In the genomic region with DNA sequence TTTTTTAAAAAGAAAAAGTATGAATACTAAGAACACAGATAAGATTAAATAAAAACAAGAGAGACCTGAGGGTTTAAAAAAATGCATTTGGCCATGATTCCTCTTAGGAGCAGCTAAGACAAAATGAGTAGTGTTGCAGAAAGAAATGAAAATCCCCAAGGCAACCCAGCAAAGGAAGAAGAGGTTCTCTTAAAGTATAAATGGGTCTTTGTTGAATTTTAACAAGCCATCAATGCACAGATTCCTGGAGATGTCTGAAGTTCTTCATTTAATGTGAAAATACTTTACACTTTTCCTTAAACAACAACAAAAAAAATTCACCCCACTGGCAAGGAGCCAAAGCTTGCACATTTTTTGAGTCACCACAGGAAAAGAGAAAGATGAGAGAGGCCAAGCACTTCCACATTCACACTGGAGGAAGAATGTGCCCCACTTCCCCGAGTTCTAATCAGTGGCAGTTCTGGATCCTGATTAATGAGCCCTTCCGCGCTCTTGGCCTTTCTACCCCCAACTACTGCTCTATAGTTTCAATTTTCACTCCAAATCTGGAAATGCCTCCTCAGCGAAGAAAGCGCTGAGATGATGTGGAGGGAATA, we compare ENCODE assay signal across 18 cellular contexts.
A peak's percentile ranks its signal among the peaks of the same experiment; 100 is the strongest.
DNase-seq lines count a peak whose midpoint lies in the region; ATAC-seq and TF ChIP-seq lines count a peak whose summit lies in the region.
"Had no signal": no experiment of that assay in that cellular context is flagged by ENCODE, and none has a peak within 500 bp of the region (broad histone marks: within the 10 kb centered on the region; RNA-seq: fewer than 3 reads in every experiment).

No MANE protein-coding gene starts in this region.

- 43 to 48% (median 44%) methylated on average over 5 of the region's 5 CpGs for WGBS in psoas muscle, 3 donors

- no peak overlapping the region for H3K4me3 ChIP-seq in psoas muscle
- H3K4me3 ChIP-seq: BLaER1, SJCRH30 had no signal

- H3K4me1 Mint-ChIP-seq in chondrocyte (ENCODE audit: low read depth), result peaks cover 13% of the 10 kb centered on the region
- H3K4me1 Mint-ChIP-seq: stimulated activated effector memory CD8-positive, alpha-beta T cell treated with anti-CD3 and anti-CD28 coated beads, Interleukin-12 subunit alpha, Interleukin-12 subunit beta, amount 100 ng/mL, for 72 hours had no signal

- no peaks in the 10 kb centered on the region for H3K36me3 Mint-ChIP-seq in chondrocyte (ENCODE audit: low read depth)
- H3K36me3 Mint-ChIP-seq: brain; immature natural killer cell; stimulated activated effector memory CD8-positive, alpha-beta T cell treated with anti-CD3 and anti-CD28 coated beads, Interleukin-12 subunit alpha, Interleukin-12 subunit beta, amount 100 ng/mL, for 72 hours had no signal

- H3K36me3 ChIP-seq in psoas muscle (ENCODE audit: insufficient read depth in 1 of 2, low read depth in 1 of 2), result no peaks in the 10 kb centered on the region
- H3K36me3 ChIP-seq: BLaER1, SJCRH30 had no signal

- no peak overlapping the region for H3K27ac Mint-ChIP-seq in chondrocyte (ENCODE audit: unreplicated experiment)
- H3K27ac Mint-ChIP-seq: activated T-cell treated with anti-CD3 and anti-CD28 coated beads, Interleukin-2, amount 50 U/mL, for 72 hours; brain; immature natural killer cell; nephron progenitor cell; stimulated activated effector memory CD8-positive, alpha-beta T cell treated with anti-CD3 and anti-CD28 coated beads, Interleukin-12 subunit alpha, Interleukin-12 subunit beta, amount 100 ng/mL, for 72 hours had no signal

- peak; percentile 33 for ATAC-seq in left lobe of liver
- ATAC-seq in psoas muscle, result no peak
- ATAC-seq in HG02588 (IDR thresholded peaks at IDR 0.05; ENCODE audit: unreplicated experiment), result no peak
- no peak for ATAC-seq in GM21619 (IDR thresholded peaks at IDR 0.05; ENCODE audit: unreplicated experiment)
- ATAC-seq: activated T-cell treated with anti-CD3 and anti-CD28 coated beads, Interleukin-2, amount 50 U/mL, for 72 hours; esophagus mucosa; stimulated activated effector memory CD8-positive, alpha-beta T cell treated with anti-CD3 and anti-CD28 coated beads, Interleukin-12 subunit alpha, Interleukin-12 subunit beta, amount 100 ng/mL, for 72 hours had no signal

- H3K27ac ChIP-seq in psoas muscle, result no peak overlapping the region
- H3K27ac ChIP-seq: BLaER1, SJCRH30 had no signal

- H3K27me3 ChIP-seq in psoas muscle (ENCODE audit: insufficient read depth in 3 of 3, low read length in 2 of 3), result no peaks in the 10 kb centered on the region
- H3K27me3 ChIP-seq: BLaER1, SJCRH30 had no signal

- H3K4me1 ChIP-seq in psoas muscle, result no peaks in the 10 kb centered on the region
- H3K4me1 ChIP-seq: BLaER1, SJCRH30 had no signal

- intact Hi-C loops in psoas muscle (cut with DNase I), result no loop called here

- H3K9me3 Mint-ChIP-seq in chondrocyte (ENCODE audit: low read depth), result no peaks in the 10 kb centered on the region
- H3K9me3 Mint-ChIP-seq: nephron progenitor cell; stimulated activated effector memory CD8-positive, alpha-beta T cell treated with anti-CD3 and anti-CD28 coated beads, Interleukin-12 subunit alpha, Interleukin-12 subunit beta, amount 100 ng/mL, for 72 hours had no signal

- no peaks in the 10 kb centered on the region for H3K27me3 Mint-ChIP-seq in chondrocyte (ENCODE audit: low read depth)
- H3K27me3 Mint-ChIP-seq: brain had no signal

- H3K9me3 ChIP-seq in psoas muscle, result no peaks in the 10 kb centered on the region
- H3K9me3 ChIP-seq: BLaER1, SJCRH30 had no signal

- TF ChIP-seq CTCF in chondrocyte (IDR thresholded peaks at IDR 0.05) (no peak), psoas muscle (IDR thresholded peaks at IDR 0.05) (no peak)

- DNase-seq in AG20443 (ENCODE audit: low spot score) (peak; percentile 15), Kasumi-1 (lab: John Stamatoyannopoulos, UW) (peak; percentile 2 to 8), chondrocyte (ENCODE audit: low spot score) (no peak), left lobe of liver (ENCODE audit: low spot score) (no peak), psoas muscle (no peak), KG1 (lab: John Stamatoyannopoulos, UW) (no peak)
- DNase-seq: activated T-cell treated with anti-CD3 and anti-CD28 coated beads, Interleukin-2, amount 50 U/mL, for 72 hours; immature natural killer cell; NCI-H146; NCI-H774; nephron progenitor cell had no signal

- peak overlapping the region; percentile 32 for H3K4me3 Mint-ChIP-seq in chondrocyte (ENCODE audit: unreplicated experiment)
- H3K4me3 Mint-ChIP-seq: activated T-cell treated with anti-CD3 and anti-CD28 coated beads, Interleukin-2, amount 50 U/mL, for 72 hours; immature natural killer cell; nephron progenitor cell; stimulated activated effector memory CD8-positive, alpha-beta T cell treated with anti-CD3 and anti-CD28 coated beads, Interleukin-12 subunit alpha, Interleukin-12 subunit beta, amount 100 ng/mL, for 72 hours had no signal

Comparison
In these comparisons a context has a peak if more than half of its experiments do, and no peak if none do; other contexts are left out.
1. DNase-seq: peak in AG20443 (single experiment) and Kasumi-1 (2 of 2); none in chondrocyte (single experiment), left lobe of liver (single experiment), psoas muscle (0 of 2) and KG1 (single experiment).